ENCODE assay signal across 25 cellular contexts in genomic region chr15:39936681-39937080, GRCh38. TPM values are rescaled to one million over a fixed set of nuclear protein-coding genes. Genes with fewer than 3 reads are reported as not detected.
DNase-seq lines count a peak whose midpoint lies in the region; ATAC-seq and TF ChIP-seq lines count a peak whose summit lies in the region.
"Had no signal": no experiment of that assay in that cellular context is flagged by ENCODE, and none has a peak within 500 bp of the region (broad histone marks: within the 10 kb centered on the region; RNA-seq: fewer than 3 reads in every experiment).

No MANE protein-coding gene starts in this region.

- POLR2A ChIA-PET in MCF 10A (lab: Yijun Ruan, JAX) (interaction anchor here (1.4 to 4.2 kb wide), 4 partner anchors 29 to 148 kb away, joined by 5 to 22 read pairs (median 15); no protein-coding TSS in a partner anchor), RWPE1 (lab: Yijun Ruan, JAX; ENCODE audit: low non-redundant PET) (no interaction called here)

- TF ChIP-seq CTCF in MCF 10A (IDR thresholded peaks at IDR 0.05; ENCODE audit: unreplicated experiment) (no peak), breast epithelium (IDR thresholded peaks at IDR 0.05) (no peak), RWPE1 (conservative IDR thresholded peaks at IDR 0.05; ENCODE audit: low read depth) (no peak), fibroblast of lung (conservative IDR thresholded peaks at IDR 0.05 in 1 of 2, IDR thresholded peaks at IDR 0.05 in 1 of 2; ENCODE audit: low read depth in 1 of 2, low read length in 2 of 2) (no peak)

- no TSS peak for BruUV-seq in MCF 10A (replicated peaks; lab: Mats Ljungman, UMichigan)

- peak overlapping the region; percentile 17 for H3K4me2 ChIP-seq in fibroblast of lung (ENCODE audit: extremely low read depth, insufficient read depth, low read length)

- no peaks in the 10 kb centered on the region for H4K20me1 ChIP-seq in fibroblast of lung (ENCODE audit: control insufficient read depth, extremely low read depth, insufficient read depth, low read length)
- H4K20me1 ChIP-seq: BLaER1 had no signal

- H3K9me3 ChIP-seq in breast epithelium, result no peaks in the 10 kb centered on the region
- no peaks in the 10 kb centered on the region for H3K9me3 ChIP-seq in fibroblast of lung (ENCODE audit: control insufficient read depth, insufficient read depth, low read depth, low read length)
- H3K9me3 ChIP-seq: BLaER1, left lung, spleen, suprapubic skin had no signal

- H3K27ac ChIP-seq in breast epithelium (no peak overlapping the region), RWPE1 (peak overlapping the region; percentile 38), fibroblast of lung (ENCODE audit: insufficient read depth, low read length) (no peak overlapping the region)
- H3K27ac ChIP-seq: BLaER1, left lung, spleen, suprapubic skin had no signal

- no peak for TF ChIP-seq POLR2A in breast epithelium (IDR thresholded peaks at IDR 0.05)

- no peak overlapping the region for H2AFZ ChIP-seq in fibroblast of lung (ENCODE audit: low read length)

- no peak for ATAC-seq in GM21825 (IDR thresholded peaks at IDR 0.05; ENCODE audit: unreplicated experiment)
- ATAC-seq: activated CD4-positive, CD25-positive, alpha-beta regulatory T cell treated with anti-CD3 and anti-CD28 coated beads, Interleukin-2, amount 50 U/mL, for 24 hours; activated CD8-positive, alpha-beta T cell treated with anti-CD3 and anti-CD28 coated beads for 36 hours; left lung; naive thymus-derived CD4-positive, alpha-beta T cell; stimulated activated effector memory CD8-positive, alpha-beta T cell treated with anti-CD3 and anti-CD28 coated beads, Interleukin-12 subunit alpha, Interleukin-12 subunit beta, amount 100 ng/mL, for 72 hours had no signal

- DNase-seq in MCF 10A (ENCODE audit: unreplicated experiment) (peak; percentile 29), breast epithelium (ENCODE audit: low spot score in 2 of 2) (no peak), RWPE1 (ENCODE audit: low spot score) (no peak), fibroblast of lung (ENCODE audit: low read depth in 2 of 2) (no peak), GM19240 (ENCODE audit: insufficient read length, low spot score) (no peak), NCI-H345 treated with DMSO at 0.1 percent for 48 hours (lab: John Stamatoyannopoulos, UW; ENCODE audit: unreplicated experiment) (no peak)
- DNase-seq in T-helper 2 cell treated with Interferon-gamma antibody and Interleukin-4, amounts not matched to agents 5 μg/mL and 100 μg/mL, for 36 hours (ENCODE audit: low spot score), result no peak
- DNase-seq: activated CD8-positive, alpha-beta T cell treated with anti-CD3 and anti-CD28 coated beads for 36 hours; activated effector memory CD4-positive, alpha-beta T cell treated with anti-CD3 and anti-CD28 coated beads, Interleukin-2, amount 50 U/mL, for 16 hours; cerebellar nuclear complex; left lung; naive thymus-derived CD4-positive, alpha-beta T cell; NCI-H1105; NCI-H1930; NCI-H345; OCI-M1; SHP77; spleen; stimulated activated CD4-positive, alpha-beta T cell treated with anti-CD3 and anti-CD28 coated beads, Interleukin-2, amount 100 ng/mL, for 48 hours had no signal

- no peak overlapping the region for H3K4me3 ChIP-seq in breast epithelium
- no peak overlapping the region for H3K4me3 ChIP-seq in fibroblast of lung (replicated peaks in 1 of 4; ENCODE audit: control extremely low read depth in 1 of 4, insufficient read depth in 1 of 4, low read depth in 3 of 4, low read length in 4 of 4)
- H3K4me3 ChIP-seq: BLaER1, left lung, spleen, suprapubic skin had no signal

- no peak overlapping the region for H3K4me3 Mint-ChIP-seq in MCF 10A (ENCODE audit: unreplicated experiment)
- no peak overlapping the region for H3K4me3 Mint-ChIP-seq in T-helper 2 cell treated with Interferon-gamma antibody and Interleukin-4, amounts not matched to agents 5 μg/mL and 100 μg/mL, for 36 hours
- H3K4me3 Mint-ChIP-seq: activated CD8-positive, alpha-beta T cell treated with anti-CD3 and anti-CD28 coated beads for 36 hours; mesothelial cell of epicardium; stimulated activated effector memory CD8-positive, alpha-beta T cell treated with anti-CD3 and anti-CD28 coated beads, Interleukin-12 subunit alpha, Interleukin-12 subunit beta, amount 100 ng/mL, for 72 hours had no signal

- H3K9me3 Mint-ChIP-seq in MCF 10A (ENCODE audit: unreplicated experiment), result peaks cover 8% of the 10 kb centered on the region
- H3K9me3 Mint-ChIP-seq in T-helper 2 cell treated with Interferon-gamma antibody and Interleukin-4, amounts not matched to agents 5 μg/mL and 100 μg/mL, for 36 hours, result no peaks in the 10 kb centered on the region
- H3K9me3 Mint-ChIP-seq: activated CD8-positive, alpha-beta T cell treated with anti-CD3 and anti-CD28 coated beads for 36 hours; mesothelial cell of epicardium; naive thymus-derived CD4-positive, alpha-beta T cell; stimulated activated effector memory CD8-positive, alpha-beta T cell treated with anti-CD3 and anti-CD28 coated beads, Interleukin-12 subunit alpha, Interleukin-12 subunit beta, amount 100 ng/mL, for 72 hours had no signal

- no peak overlapping the region for H3K27ac Mint-ChIP-seq in MCF 10A (ENCODE audit: low read depth, unreplicated experiment)
- H3K27ac Mint-ChIP-seq in T-helper 2 cell treated with Interferon-gamma antibody and Interleukin-4, amounts not matched to agents 5 μg/mL and 100 μg/mL, for 36 hours, result no peak overlapping the region
- H3K27ac Mint-ChIP-seq: activated CD8-positive, alpha-beta T cell treated with anti-CD3 and anti-CD28 coated beads for 36 hours; mesothelial cell of epicardium; naive thymus-derived CD4-positive, alpha-beta T cell; stimulated activated effector memory CD8-positive, alpha-beta T cell treated with anti-CD3 and anti-CD28 coated beads, Interleukin-12 subunit alpha, Interleukin-12 subunit beta, amount 100 ng/mL, for 72 hours had no signal

- intact Hi-C loops in MCF 10A (cut with micrococcal nuclease), result no loop called here
- intact Hi-C loops in breast epithelium (cut with DNase I; ENCODE audit: low total_unique reads), result no loop called here

- CTCF ChIA-PET in MCF 10A (lab: Yijun Ruan, JAX) (interaction anchor here (1.3 kb wide), 1 partner anchor 11 kb away, joined by 5 read pairs; no protein-coding TSS in a partner anchor), RWPE1 (lab: Yijun Ruan, JAX) (no interaction called here)

- H3K79me2 ChIP-seq in fibroblast of lung (ENCODE audit: control insufficient read depth, insufficient read depth, low read length), result peaks cover 45% of the 10 kb centered on the region

- no peaks in the 10 kb centered on the region for H3K4me1 ChIP-seq in breast epithelium
- peaks cover 10% of the 10 kb centered on the region for H3K4me1 ChIP-seq in fibroblast of lung (ENCODE audit: control insufficient read depth, extremely low read depth, insufficient read depth, low read length)

- H3K27me3 ChIP-seq in breast epithelium (no peaks in the 10 kb centered on the region), fibroblast of lung (ENCODE audit: control insufficient read depth, insufficient read depth, low read length) (no peaks in the 10 kb centered on the region)
- H3K27me3 ChIP-seq: BLaER1, left lung, spleen, suprapubic skin had no signal

- H3K36me3 ChIP-seq in breast epithelium, result peaks cover under 1% of the 10 kb centered on the region
- H3K36me3 ChIP-seq in fibroblast of lung (ENCODE audit: control insufficient read depth, insufficient read depth, low read length), result no peaks in the 10 kb centered on the region

- H3K36me3 Mint-ChIP-seq in MCF 10A (ENCODE audit: insufficient read depth, unreplicated experiment), result peaks cover 19% of the 10 kb centered on the region
- peaks cover 28% of the 10 kb centered on the region for H3K36me3 Mint-ChIP-seq in T-helper 2 cell treated with Interferon-gamma antibody and Interleukin-4, amounts not matched to agents 5 μg/mL and 100 μg/mL, for 36 hours (ENCODE audit: low read depth)

- no peak overlapping the region for H3K9ac ChIP-seq in fibroblast of lung (ENCODE audit: insufficient read depth, low read length)
- H3K9ac ChIP-seq: BLaER1 had no signal

- peaks cover 28% of the 10 kb centered on the region for H3K4me1 Mint-ChIP-seq in MCF 10A (ENCODE audit: insufficient read depth, unreplicated experiment)
- H3K4me1 Mint-ChIP-seq in T-helper 2 cell treated with Interferon-gamma antibody and Interleukin-4, amounts not matched to agents 5 μg/mL and 100 μg/mL, for 36 hours (ENCODE audit: low read depth), result peaks cover 40% of the 10 kb centered on the region

- H3K27me3 Mint-ChIP-seq in MCF 10A (ENCODE audit: insufficient read depth, unreplicated experiment), result no peaks in the 10 kb centered on the region
- H3K27me3 Mint-ChIP-seq in T-helper 2 cell treated with Interferon-gamma antibody and Interleukin-4, amounts not matched to agents 5 μg/mL and 100 μg/mL, for 36 hours (ENCODE audit: low read depth), result no peaks in the 10 kb centered on the region
- H3K27me3 Mint-ChIP-seq: naive thymus-derived CD4-positive, alpha-beta T cell had no signal

RNA-seq across cellular contexts. Expression of gene EIF2AK4, which starts 2.8 kb away (rescaled TPM):
- total RNA-seq in MCF 10A (2022) (37.2 and 44.8 TPM in 2 replicates), breast epithelium (10 to 100 TPM; 44.9 to 54.3 (median 46.7) TPM), fibroblast of lung (59.8 and 97.4 TPM in 2 replicates)
- polyA plus RNA-seq in fibroblast of lung, result 78.0 and 88.4 TPM in 2 replicates
- 51.6 and 58.9 TPM in 2 replicates for polyA plus RNA-seq in fibroblast of lung (2012)
- 69.7 and 77.2 TPM in 2 replicates for polyA minus RNA-seq in fibroblast of lung (ENCODE audit: low replicate concordance)

RNA-seq across cellular contexts. Expression of gene GPR176, which starts 16.6 kb away (rescaled TPM):
- total RNA-seq in MCF 10A (2022) (1.8 and 2.3 TPM in 2 replicates), breast epithelium (10 to 100 TPM in 1 of 3 donors, 1 to 10 TPM in 2; 4.4 to 12.1 (median 9.4) TPM), fibroblast of lung (79.6 and 179 TPM in 2 replicates)
- 99.9 and 124 TPM in 2 replicates for polyA plus RNA-seq in fibroblast of lung
- 92.3 and 114 TPM in 2 replicates for polyA plus RNA-seq in fibroblast of lung (2012)
- polyA minus RNA-seq in fibroblast of lung (ENCODE audit: low replicate concordance), result 671 and 740 TPM in 2 replicates
- polyA plus RNA-seq: naive thymus-derived CD4-positive, alpha-beta T cell had no signal
